ENCODE assay signal across 2 cellular contexts in genomic region chr6:44668391-44668930, GRCh38.
TF ChIP-seq lines count a peak whose summit lies in the region.

No MANE protein-coding gene starts in this region.

TF ChIP-seq in SK-N-SH, 30 proteins besides CTCF, POLR2A, EP300 and RAD21 (continued from another document):
- TF ChIP-seq REST (IDR thresholded peaks at IDR 0.05; ENCODE audit: low read depth, low read length), result no peak
- TF ChIP-seq RFX5 (IDR thresholded peaks at IDR 0.05; ENCODE audit: low read length), result no peak
- TF ChIP-seq FOXJ3 (CRISPR knock-in tag; IDR thresholded peaks at IDR 0.05), result no peak
- TF ChIP-seq MXI1 (IDR thresholded peaks at IDR 0.05; ENCODE audit: low read depth, low read length), result no peak
- no peak for TF ChIP-seq SIN3A (IDR thresholded peaks at IDR 0.05; ENCODE audit: borderline replicate concordance, low read depth, low read length)
- no peak for TF ChIP-seq NFIC (IDR thresholded peaks at IDR 0.05; ENCODE audit: borderline replicate concordance)
TF ChIP-seq in SK-N-SH: peak in this region for 0.

TF ChIP-seq in SK-N-SH treated with all-trans-retinoic acid at 6 μM for 48 hours, 23 proteins besides CTCF, POLR2A, EP300 and RAD21 (continued from another document):
- TF ChIP-seq CSRNP3 (CRISPR knock-in tag; IDR thresholded peaks at IDR 0.05), result no peak
- no peak for TF ChIP-seq RARB (CRISPR knock-in tag; IDR thresholded peaks at IDR 0.05)
- no peak for TF ChIP-seq PATZ1 (CRISPR knock-in tag; IDR thresholded peaks at IDR 0.05; ENCODE audit: borderline replicate concordance)
- TF ChIP-seq CSDC2 (CRISPR knock-in tag; IDR thresholded peaks at IDR 0.05), result no peak
- no peak for TF ChIP-seq ZNF565 (CRISPR knock-in tag; conservative IDR thresholded peaks at IDR 0.05; ENCODE audit: low read depth)
- TF ChIP-seq TOX (CRISPR knock-in tag; IDR thresholded peaks at IDR 0.05; ENCODE audit: borderline replicate concordance), result no peak
- no peak for TF ChIP-seq SNAI2 (CRISPR knock-in tag; IDR thresholded peaks at IDR 0.05)
- TF ChIP-seq POU6F1 (CRISPR knock-in tag; IDR thresholded peaks at IDR 0.05; ENCODE audit: borderline replicate concordance, low read depth), result no peak
- no peak for TF ChIP-seq ZFP30 (CRISPR knock-in tag; IDR thresholded peaks at IDR 0.05)
- no peak for TF ChIP-seq TCF4 (CRISPR knock-in tag; IDR thresholded peaks at IDR 0.05; ENCODE audit: borderline replicate concordance)
- no peak for TF ChIP-seq OSR1 (CRISPR knock-in tag; IDR thresholded peaks at IDR 0.05)
